Comparison of ENCODE assay signal across 8 cellular contexts in the genomic region with DNA sequence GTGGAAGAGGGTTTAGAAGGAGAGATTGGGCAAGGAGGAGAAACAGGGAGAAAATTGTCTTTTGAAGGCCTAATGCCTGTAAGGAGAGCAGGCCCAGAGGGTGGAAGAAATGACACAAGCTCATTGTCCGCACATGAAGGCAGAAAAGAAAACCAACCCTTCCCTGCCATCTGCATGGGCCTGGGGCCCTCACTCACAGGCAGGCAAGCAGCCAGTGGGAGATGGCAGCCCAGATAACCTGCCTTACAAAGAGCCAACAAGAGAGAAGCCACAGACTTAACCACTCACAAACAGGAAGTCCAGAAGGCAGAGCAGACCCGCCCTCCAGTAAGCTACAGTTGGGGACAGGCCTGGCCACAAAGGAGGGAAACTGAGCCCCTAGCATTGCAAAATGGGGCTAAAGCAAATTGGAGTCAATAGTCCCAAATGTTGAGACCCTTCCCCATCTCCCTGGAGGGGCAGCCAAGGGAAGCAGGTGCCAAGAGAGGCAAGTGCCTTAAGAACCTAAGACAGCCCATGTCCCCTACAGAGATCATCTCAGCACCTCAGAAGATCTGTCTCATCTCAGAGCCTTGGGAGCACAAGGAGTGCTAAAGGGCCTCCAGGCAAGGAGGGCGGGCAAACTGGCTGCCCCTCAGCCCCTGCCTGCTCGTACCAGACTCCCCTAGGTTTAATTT. TPM values are rescaled to one million over a fixed set of nuclear protein-coding genes. Genes with fewer than 3 reads are reported as not detected.
DNase-seq lines count a peak whose midpoint lies in the region; ATAC-seq lines count a peak whose summit lies in the region.

No MANE protein-coding gene starts in this region.

- peaks cover 70 to 81% (median 79%) of the 10 kb centered on the region in 3 donors for H3K4me1 Mint-ChIP-seq in naive B cell

- peak overlapping the region; percentile 99 to 100 (median 100) for H3K27ac Mint-ChIP-seq in naive B cell

- ATAC-seq in GM19397 (IDR thresholded peaks at IDR 0.05; ENCODE audit: unreplicated experiment) (peak; percentile 16), naive B cell (ENCODE audit: low read depth in 2 of 2) (peak; percentile 14 to 15), GM18870 (IDR thresholded peaks at IDR 0.05; ENCODE audit: unreplicated experiment) (no peak), HG02981 (IDR thresholded peaks at IDR 0.05; ENCODE audit: unreplicated experiment) (no peak)

- H3K27me3 Mint-ChIP-seq in naive B cell, result no peaks in the 10 kb centered on the region

- H3K36me3 Mint-ChIP-seq in naive B cell, result peaks cover 6 to 16% of the 10 kb centered on the region in 2 donors

- DNase-seq in OCI-M2 (lab: John Stamatoyannopoulos, UW; ENCODE audit: unreplicated experiment) (peak; percentile 57), naive B cell (peak; percentile 70), NCI-H2029 treated with DMSO at 0.1 percent for 48 hours (lab: John Stamatoyannopoulos, UW) (no peak), HuH-7 (ENCODE audit: low spot score) (no peak)
- DNase-seq in activated naive CD4-positive, alpha-beta T cell treated with anti-CD3 and anti-CD28 coated beads, Interleukin-2, amount 50 U/mL, for 16 hours, result peak; percentile 40

- peaks cover 0 to 3% (median 0%) of the 10 kb centered on the region in 7 donors for H3K9me3 Mint-ChIP-seq in naive B cell

- H3K4me3 Mint-ChIP-seq in naive B cell, result peak overlapping the region; percentile 91 to 100 (median 100)

RNA-seq across cellular contexts. Expression of gene TSPOAP1, which starts 7.3 kb away (rescaled TPM):
- polyA plus RNA-seq in naive B cell (ENCODE audit: low read depth in 6 of 6), result under 1 TPM in 4 of 6 donors, not detected in 2; 0.03 to 0.58 (median 0.38) TPM

RNA-seq across cellular contexts. Expression of gene SUPT4H1, which starts 16.1 kb away (rescaled TPM):
- polyA plus RNA-seq in naive B cell (ENCODE audit: low read depth in 6 of 6), result 100 to 1,000 TPM in 4 of 6 donors, 10 to 100 TPM in 2; 77.4 to 128 (median 110) TPM

RNA-seq across cellular contexts. Expression of gene MPO, which starts 55.2 kb away (rescaled TPM):
- polyA plus RNA-seq in naive B cell (ENCODE audit: low read depth in 6 of 6), result under 1 TPM in 2 of 6 donors, not detected in 4; 0.12 to 0.29 TPM

Comparison
In these comparisons a context has a peak if more than half of its experiments do, and no peak if none do; other contexts are left out.
1. ATAC-seq: peak in GM19397 (single experiment) and naive B cell (2 of 2); none in GM18870 (single experiment) and HG02981 (single experiment).
2. DNase-seq: peak in OCI-M2 (single experiment), activated naive CD4-positive, alpha-beta T cell treated with anti-CD3 and anti-CD28 coated beads, Interleukin-2, amount 50 U/mL, for 16 hours (single experiment) and naive B cell (single experiment); none in NCI-H2029 treated with DMSO at 0.1 percent for 48 hours (single experiment) and HuH-7 (single experiment).